In the genomic region with DNA sequence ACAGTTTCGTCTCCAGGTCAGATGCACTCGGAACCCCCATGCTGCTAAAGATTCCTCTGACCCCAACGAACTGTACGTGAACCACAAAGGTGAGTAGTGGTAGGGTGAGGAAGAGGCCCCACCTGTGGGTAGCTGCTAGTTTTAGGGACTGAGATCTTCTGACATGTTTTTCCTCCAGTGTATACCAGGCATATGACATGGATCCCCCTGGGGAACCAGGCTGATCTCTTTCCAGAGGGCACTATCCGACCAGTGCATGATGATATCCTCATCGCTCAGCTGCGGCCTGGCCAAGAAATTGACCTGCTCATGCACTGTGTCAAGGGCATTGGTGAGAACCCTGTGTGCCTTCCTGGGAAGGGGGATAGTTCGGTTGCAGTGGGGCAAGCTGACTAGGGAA, we compare ENCODE assay signal across 15 cellular contexts. TPM values are rescaled to one million over a fixed set of nuclear protein-coding genes. Genes with fewer than 3 reads are reported as not detected.
DNase-seq lines count a peak whose midpoint lies in the region; ATAC-seq lines count a peak whose summit lies in the region.
"Had no signal": no experiment of that assay in that cellular context is flagged by ENCODE, and none has a peak within 500 bp of the region (broad histone marks: within the 10 kb centered on the region; RNA-seq: fewer than 3 reads in every experiment).

No MANE protein-coding gene starts in this region.

- no peak for DNase-seq in activated CD4-positive, alpha-beta T cell treated with anti-CD3 and anti-CD28 coated beads, Interleukin-2, amount 10 ng/mL, durations not matched to agents 7 days and 5 days
- no peak for DNase-seq in activated CD4-positive, alpha-beta T cell treated with anti-CD3 and anti-CD28 coated beads for 1 hour
- no peak for DNase-seq in stimulated activated naive CD8-positive, alpha-beta T cell treated with anti-CD3 and anti-CD28 coated beads, Interleukin-15, amount 100 ng/mL, for 72 hours
- no peak for DNase-seq in stimulated activated effector memory CD8-positive, alpha-beta T cell treated with anti-CD3 and anti-CD28 coated beads, Interleukin-12 subunit alpha, Interleukin-12 subunit beta, amount 100 ng/mL, for 72 hours (ENCODE audit: low spot score in 2 of 2)
- DNase-seq: DMS79, H7, NCI-H1105, NCI-H2081, NCI-H2171 treated with DMSO at 0.1 percent for 48 hours, NCI-H446, Peyer's patch had no signal

- CTCF ChIA-PET in activated CD4-positive, alpha-beta T cell treated with anti-CD3 and anti-CD28 coated beads, Interleukin-2, amount 10 ng/mL, durations not matched to agents 7 days and 5 days (lab: Charles Lee): interaction anchor here (1.3 to 1.4 kb wide), 2 partner anchors 13 to 31 kb away, joined by 3 to 6 read pairs; no protein-coding TSS in a partner anchor

- no peaks in the 10 kb centered on the region for H3K27me3 Mint-ChIP-seq in activated CD4-positive, alpha-beta T cell treated with anti-CD3 and anti-CD28 coated beads, Interleukin-2, amount 10 ng/mL, durations not matched to agents 7 days and 5 days
- H3K27me3 Mint-ChIP-seq in stimulated activated naive CD8-positive, alpha-beta T cell treated with anti-CD3 and anti-CD28 coated beads, Interleukin-15, Interleukin-2, amounts not matched to agents 100 ng/mL and 50 ng/mL, for 24 hours: no peaks in the 10 kb centered on the region
- H3K27me3 Mint-ChIP-seq in stimulated activated naive CD8-positive, alpha-beta T cell treated with anti-CD3 and anti-CD28 coated beads, Interleukin-15, amount 100 ng/mL, for 72 hours: no peaks in the 10 kb centered on the region

- peak overlapping the region; percentile 14 for H3K27ac Mint-ChIP-seq in activated CD4-positive, alpha-beta T cell treated with anti-CD3 and anti-CD28 coated beads, Interleukin-2, amount 10 ng/mL, durations not matched to agents 7 days and 5 days
- peak overlapping the region; percentile 17 for H3K27ac Mint-ChIP-seq in stimulated activated naive CD8-positive, alpha-beta T cell treated with anti-CD3 and anti-CD28 coated beads, Interleukin-15, Interleukin-2, amounts not matched to agents 100 ng/mL and 50 ng/mL, for 24 hours
- no peak overlapping the region for H3K27ac Mint-ChIP-seq in stimulated activated naive CD8-positive, alpha-beta T cell treated with anti-CD3 and anti-CD28 coated beads, Interleukin-15, amount 100 ng/mL, for 72 hours
- peak overlapping the region; percentile 11 for H3K27ac Mint-ChIP-seq in stimulated activated effector memory CD8-positive, alpha-beta T cell treated with anti-CD3 and anti-CD28 coated beads, Interleukin-12 subunit alpha, Interleukin-12 subunit beta, amount 100 ng/mL, for 72 hours

- POLR2A ChIA-PET in activated CD4-positive, alpha-beta T cell treated with anti-CD3 and anti-CD28 coated beads, Interleukin-2, amount 10 ng/mL, durations not matched to agents 7 days and 5 days (lab: Charles Lee): no interaction called here

- ATAC-seq in stimulated activated naive CD8-positive, alpha-beta T cell treated with anti-CD3 and anti-CD28 coated beads, Interleukin-15, amount 100 ng/mL, for 72 hours: no peak
- ATAC-seq in stimulated activated effector memory CD8-positive, alpha-beta T cell treated with anti-CD3 and anti-CD28 coated beads, Interleukin-12 subunit alpha, Interleukin-12 subunit beta, amount 100 ng/mL, for 72 hours: no peak
- no peak for ATAC-seq in HG02759 (IDR thresholded peaks at IDR 0.05; ENCODE audit: unreplicated experiment)
- ATAC-seq: Right ventricle myocardium inferior had no signal

- H3K9me3 Mint-ChIP-seq in activated CD4-positive, alpha-beta T cell treated with anti-CD3 and anti-CD28 coated beads, Interleukin-2, amount 10 ng/mL, durations not matched to agents 7 days and 5 days: no peaks in the 10 kb centered on the region
- H3K9me3 Mint-ChIP-seq in stimulated activated naive CD8-positive, alpha-beta T cell treated with anti-CD3 and anti-CD28 coated beads, Interleukin-15, Interleukin-2, amounts not matched to agents 100 ng/mL and 50 ng/mL, for 24 hours: no peaks in the 10 kb centered on the region
- H3K9me3 Mint-ChIP-seq in stimulated activated naive CD8-positive, alpha-beta T cell treated with anti-CD3 and anti-CD28 coated beads, Interleukin-15, amount 100 ng/mL, for 72 hours: no peaks in the 10 kb centered on the region
- H3K9me3 Mint-ChIP-seq in stimulated activated effector memory CD8-positive, alpha-beta T cell treated with anti-CD3 and anti-CD28 coated beads, Interleukin-12 subunit alpha, Interleukin-12 subunit beta, amount 100 ng/mL, for 72 hours: no peaks in the 10 kb centered on the region
- H3K9me3 Mint-ChIP-seq: CD14-positive monocyte had no signal

- H3K36me3 Mint-ChIP-seq in activated CD4-positive, alpha-beta T cell treated with anti-CD3 and anti-CD28 coated beads, Interleukin-2, amount 10 ng/mL, durations not matched to agents 7 days and 5 days (ENCODE audit: low read depth): peaks cover 49% of the 10 kb centered on the region
- peaks cover 35% of the 10 kb centered on the region for H3K36me3 Mint-ChIP-seq in stimulated activated naive CD8-positive, alpha-beta T cell treated with anti-CD3 and anti-CD28 coated beads, Interleukin-15, Interleukin-2, amounts not matched to agents 100 ng/mL and 50 ng/mL, for 24 hours (ENCODE audit: low read depth)
- H3K36me3 Mint-ChIP-seq in stimulated activated effector memory CD8-positive, alpha-beta T cell treated with anti-CD3 and anti-CD28 coated beads, Interleukin-12 subunit alpha, Interleukin-12 subunit beta, amount 100 ng/mL, for 72 hours: no peaks in the 10 kb centered on the region

- no peak overlapping the region for H3K4me3 Mint-ChIP-seq in activated CD4-positive, alpha-beta T cell treated with anti-CD3 and anti-CD28 coated beads, Interleukin-2, amount 10 ng/mL, durations not matched to agents 7 days and 5 days
- H3K4me3 Mint-ChIP-seq in stimulated activated naive CD8-positive, alpha-beta T cell treated with anti-CD3 and anti-CD28 coated beads, Interleukin-15, Interleukin-2, amounts not matched to agents 100 ng/mL and 50 ng/mL, for 24 hours: no peak overlapping the region
- no peak overlapping the region for H3K4me3 Mint-ChIP-seq in stimulated activated naive CD8-positive, alpha-beta T cell treated with anti-CD3 and anti-CD28 coated beads, Interleukin-15, amount 100 ng/mL, for 72 hours
- no peak overlapping the region for H3K4me3 Mint-ChIP-seq in stimulated activated effector memory CD8-positive, alpha-beta T cell treated with anti-CD3 and anti-CD28 coated beads, Interleukin-12 subunit alpha, Interleukin-12 subunit beta, amount 100 ng/mL, for 72 hours
- H3K4me3 Mint-ChIP-seq: CD14-positive monocyte had no signal

- peaks cover 21% of the 10 kb centered on the region for H3K4me1 Mint-ChIP-seq in activated CD4-positive, alpha-beta T cell treated with anti-CD3 and anti-CD28 coated beads, Interleukin-2, amount 10 ng/mL, durations not matched to agents 7 days and 5 days
- peaks cover 4% of the 10 kb centered on the region for H3K4me1 Mint-ChIP-seq in stimulated activated naive CD8-positive, alpha-beta T cell treated with anti-CD3 and anti-CD28 coated beads, Interleukin-15, Interleukin-2, amounts not matched to agents 100 ng/mL and 50 ng/mL, for 24 hours (ENCODE audit: low read depth)
- peaks cover 13% of the 10 kb centered on the region for H3K4me1 Mint-ChIP-seq in stimulated activated naive CD8-positive, alpha-beta T cell treated with anti-CD3 and anti-CD28 coated beads, Interleukin-15, amount 100 ng/mL, for 72 hours
- peaks cover 13% of the 10 kb centered on the region for H3K4me1 Mint-ChIP-seq in stimulated activated effector memory CD8-positive, alpha-beta T cell treated with anti-CD3 and anti-CD28 coated beads, Interleukin-12 subunit alpha, Interleukin-12 subunit beta, amount 100 ng/mL, for 72 hours

RNA-seq across cellular contexts. Expression of gene POLR1C, which starts 3.2 kb away (rescaled TPM):
- total RNA-seq in activated CD4-positive, alpha-beta T cell treated with anti-CD3 and anti-CD28 coated beads, Interleukin-2, amount 10 ng/mL, durations not matched to agents 7 days and 5 days: 10 to 100 TPM; 23.1 to 33.4 TPM

RNA-seq across cellular contexts. Expression of gene YIPF3, which starts 3.4 kb away (rescaled TPM):
- total RNA-seq in activated CD4-positive, alpha-beta T cell treated with anti-CD3 and anti-CD28 coated beads, Interleukin-2, amount 10 ng/mL, durations not matched to agents 7 days and 5 days: 10 to 100 TPM; 68.1 to 71.7 TPM

RNA-seq across cellular contexts. Expression of gene LRRC73, which starts 10.0 kb away (rescaled TPM):
- under 1 TPM; 0.48 to 0.52 TPM for total RNA-seq in activated CD4-positive, alpha-beta T cell treated with anti-CD3 and anti-CD28 coated beads, Interleukin-2, amount 10 ng/mL, durations not matched to agents 7 days and 5 days
- total RNA-seq: H7 had no signal

RNA-seq across cellular contexts. Expression of gene TJAP1, which starts 42.7 kb away (rescaled TPM):
- 10 to 100 TPM; 36.5 to 41.8 TPM for total RNA-seq in activated CD4-positive, alpha-beta T cell treated with anti-CD3 and anti-CD28 coated beads, Interleukin-2, amount 10 ng/mL, durations not matched to agents 7 days and 5 days

RNA-seq across cellular contexts. Expression of gene XPO5, which starts 55.7 kb away (rescaled TPM):
- 10 to 100 TPM; 55.5 to 60.3 TPM for total RNA-seq in activated CD4-positive, alpha-beta T cell treated with anti-CD3 and anti-CD28 coated beads, Interleukin-2, amount 10 ng/mL, durations not matched to agents 7 days and 5 days

Comparison
In these comparisons a context has a peak if more than half of its experiments do, and no peak if none do; other contexts are left out.
1. H3K27ac Mint-ChIP-seq: peak in activated CD4-positive, alpha-beta T cell treated with anti-CD3 and anti-CD28 coated beads, Interleukin-2, amount 10 ng/mL, durations not matched to agents 7 days and 5 days (single experiment), stimulated activated naive CD8-positive, alpha-beta T cell treated with anti-CD3 and anti-CD28 coated beads, Interleukin-15, Interleukin-2, amounts not matched to agents 100 ng/mL and 50 ng/mL, for 24 hours (single experiment) and stimulated activated effector memory CD8-positive, alpha-beta T cell treated with anti-CD3 and anti-CD28 coated beads, Interleukin-12 subunit alpha, Interleukin-12 subunit beta, amount 100 ng/mL, for 72 hours (single experiment); none in stimulated activated naive CD8-positive, alpha-beta T cell treated with anti-CD3 and anti-CD28 coated beads, Interleukin-15, amount 100 ng/mL, for 72 hours (0 of 2).